In genomic region chr9:90801175-90801506, GRCh38 we compare ENCODE assay signal across 8 cellular contexts. TPM values are rescaled to one million over a fixed set of nuclear protein-coding genes. Genes with fewer than 3 reads are reported as not detected.
DNase-seq lines count a peak whose midpoint lies in the region; TF ChIP-seq lines count a peak whose summit lies in the region.

No MANE protein-coding gene starts in this region.

- H3K36me3 ChIP-seq in ectodermal cell (ENCODE audit: control insufficient read depth, insufficient read depth, low read length), result no peaks in the 10 kb centered on the region
- H3K36me3 ChIP-seq in rectal smooth muscle tissue (ENCODE audit: control insufficient read depth, insufficient read depth, low read length), result no peaks in the 10 kb centered on the region

- no peak overlapping the region for H3K27ac ChIP-seq in ectodermal cell (ENCODE audit: insufficient read depth, low read depth, low read length, poor library complexity, severe bottlenecking)
- no peak overlapping the region for H3K27ac ChIP-seq in rectal smooth muscle tissue (ENCODE audit: low read depth, low read length)

- H3K4me3 ChIP-seq in Jurkat, Clone E6-1 (ENCODE audit: low read length), result peak overlapping the region; percentile 61
- H3K4me3 ChIP-seq in ectodermal cell (ENCODE audit: insufficient read depth, low read depth, low read length), result peak overlapping the region; percentile 42
- H3K4me3 ChIP-seq in rectal smooth muscle tissue (ENCODE audit: low read length), result peak overlapping the region; percentile 53

- no peaks in the 10 kb centered on the region for H3K9me3 ChIP-seq in ectodermal cell (ENCODE audit: control insufficient read depth, low read length)

- TF ChIP-seq CTCF in GM20000 (IDR thresholded peaks at IDR 0.05; ENCODE audit: extremely low read depth, missing control alignments), result no peak

- H3K27me3 ChIP-seq in ectodermal cell (ENCODE audit: control insufficient read depth, insufficient read depth, low read length, poor library complexity, severe bottlenecking), result peaks cover 56% of the 10 kb centered on the region
- H3K27me3 ChIP-seq in rectal smooth muscle tissue (ENCODE audit: control insufficient read depth, insufficient read depth, low read length), result no peaks in the 10 kb centered on the region

- H3K4me1 ChIP-seq in ectodermal cell (ENCODE audit: control insufficient read depth, insufficient read depth, low read length) (no peaks in the 10 kb centered on the region), rectal smooth muscle tissue (ENCODE audit: control insufficient read depth, insufficient read depth, low read length) (no peaks in the 10 kb centered on the region)

- H3K9ac ChIP-seq in rectal smooth muscle tissue (ENCODE audit: low read length), result no peak overlapping the region

- 25 to 26% methylated on average over 11 of the region's 11 CpGs for WGBS in ectodermal cell, 2 experiments

- DNase-seq in NCI-H1694 treated with DMSO at 0.1 percent for 48 hours (lab: John Stamatoyannopoulos, UW), result peak; percentile 14
- DNase-seq in NCI-H1694 (lab: John Stamatoyannopoulos, UW), result no peak
- DNase-seq in Jurkat, Clone E6-1 (ENCODE audit: low read depth, low spot score), result no peak
- no peak for DNase-seq in HuH-7.5 (ENCODE audit: low spot score)
- no peak for DNase-seq in T-helper 9 cell
- DNase-seq in GM20000 (ENCODE audit: low spot score), result no peak

RNA-seq across cellular contexts. Expression of gene SYK, which starts 0.5 kb away (rescaled TPM):
- 45.6 TPM for polyA plus RNA-seq in Jurkat, Clone E6-1 (2012; ENCODE audit: insufficient read depth, insufficient read length)
- polyA plus RNA-seq in ectodermal cell (2013, experiment 1 of 4), result 0.22 TPM
- 0.21 TPM for polyA plus RNA-seq in ectodermal cell (2013, experiment 2 of 4)
- 0.11 TPM for polyA plus RNA-seq in ectodermal cell (2013, experiment 3 of 4)
- polyA plus RNA-seq in ectodermal cell (2013, experiment 4 of 4), result 0.16 TPM
